ENCODE assay signal across 8 cellular contexts in genomic region chr1:54200519-54200997, GRCh38. TPM values are rescaled to one million over a fixed set of nuclear protein-coding genes. Genes with fewer than 3 reads are reported as not detected.
DNase-seq lines count a peak whose midpoint lies in the region; ATAC-seq, FAIRE-seq and TF ChIP-seq lines count a peak whose summit lies in the region.

No MANE protein-coding gene starts in this region.

- peaks cover 17% of the 10 kb centered on the region for H4K20me1 ChIP-seq in Loucy (ENCODE audit: insufficient read depth, low read length, poor library complexity, severe bottlenecking)

- H3K4me1 ChIP-seq in Loucy (ENCODE audit: insufficient read depth, low read length, poor library complexity, severe bottlenecking) (peaks cover 32% of the 10 kb centered on the region), ectodermal cell (ENCODE audit: control insufficient read depth, insufficient read depth, low read length) (peaks cover 8% of the 10 kb centered on the region)

- no peaks in the 10 kb centered on the region for H3F3A ChIP-seq in Loucy (ENCODE audit: low read depth)

- no peaks in the 10 kb centered on the region for H3K9me3 Mint-ChIP-seq in activated naive CD4-positive, alpha-beta T cell treated with anti-CD3 and anti-CD28 coated beads, Interleukin-2, amount 10 ng/mL, durations not matched to agents 7 days and 5 days
- H3K9me3 Mint-ChIP-seq in natural killer cell: no peaks in the 10 kb centered on the region

- H3K27ac Mint-ChIP-seq in activated naive CD4-positive, alpha-beta T cell treated with anti-CD3 and anti-CD28 coated beads, Interleukin-2, amount 10 ng/mL, durations not matched to agents 7 days and 5 days: peak overlapping the region; percentile 79
- H3K27ac Mint-ChIP-seq in natural killer cell: peak overlapping the region; percentile 84 to 90

- peak overlapping the region; percentile 92 for H3K4me3 Mint-ChIP-seq in activated naive CD4-positive, alpha-beta T cell treated with anti-CD3 and anti-CD28 coated beads, Interleukin-2, amount 10 ng/mL, durations not matched to agents 7 days and 5 days
- peak overlapping the region; percentile 92 for H3K4me3 Mint-ChIP-seq in natural killer cell

- peaks cover 44% of the 10 kb centered on the region for H3K79me2 ChIP-seq in Loucy (ENCODE audit: insufficient read depth, low read length)

- H3K9ac ChIP-seq in Loucy (ENCODE audit: low read depth, low read length, poor library complexity, severe bottlenecking): peak overlapping the region; percentile 91

- no peaks in the 10 kb centered on the region for H3K27me3 ChIP-seq in Loucy (ENCODE audit: insufficient read depth, low read length, poor library complexity, severe bottlenecking)
- H3K27me3 ChIP-seq in ectodermal cell (ENCODE audit: control insufficient read depth, insufficient read depth, low read length, poor library complexity, severe bottlenecking): no peaks in the 10 kb centered on the region

- peak in 2 of 3 donors; percentile 14 to 25 for ATAC-seq in natural killer cell

- 2 to 3% methylated on average over 15 of the region's 15 CpGs for WGBS in ectodermal cell, 2 experiments

- no peak for DNase-seq in activated naive CD4-positive, alpha-beta T cell treated with anti-CD3 and anti-CD28 coated beads, Interleukin-2, amount 10 ng/mL, durations not matched to agents 7 days and 5 days
- no peak for DNase-seq in activated naive CD4-positive, alpha-beta T cell treated with anti-CD3 and anti-CD28 coated beads, Interleukin-2, amount 50 U/mL, for 16 hours
- DNase-seq in natural killer cell: no peak
- DNase-seq in Ammon's horn (ENCODE audit: low spot score): no peak
- DNase-seq in activated CD4-positive, CD25-positive, alpha-beta regulatory T cell treated with anti-CD3 and anti-CD28 coated beads, Interleukin-2, amount 50 U/mL, for 72 hours: no peak
- no peak for DNase-seq in D721Med (ENCODE audit: insufficient read length, low spot score)

- peak overlapping the region; percentile 93 for H3K4me2 ChIP-seq in Loucy (ENCODE audit: low read depth, low read length, poor library complexity, severe bottlenecking)

- H3K9me3 ChIP-seq in Loucy (ENCODE audit: insufficient read depth, low read depth, low read length) (no peaks in the 10 kb centered on the region), ectodermal cell (ENCODE audit: control insufficient read depth, low read length) (no peaks in the 10 kb centered on the region)

- CTCF ChIA-PET in activated naive CD4-positive, alpha-beta T cell treated with anti-CD3 and anti-CD28 coated beads, Interleukin-2, amount 10 ng/mL, durations not matched to agents 7 days and 5 days (lab: Charles Lee): interaction anchor here (1.8 kb wide), 1 partner anchor 289 kb away, joined by 4 read pairs; no protein-coding TSS in a partner anchor

- no peak for TF ChIP-seq CTCF in Loucy (conservative IDR thresholded peaks at IDR 0.05; ENCODE audit: low read length)
- no peak for TF ChIP-seq CTCF in natural killer cell (IDR thresholded peaks at IDR 0.05)
- no peak for TF ChIP-seq CTCF in D721Med (IDR thresholded peaks at IDR 0.05; ENCODE audit: insufficient read depth, missing control alignments)

- peaks cover 19% of the 10 kb centered on the region for H3K36me3 Mint-ChIP-seq in activated naive CD4-positive, alpha-beta T cell treated with anti-CD3 and anti-CD28 coated beads, Interleukin-2, amount 10 ng/mL, durations not matched to agents 7 days and 5 days
- H3K36me3 Mint-ChIP-seq in natural killer cell: no peaks in the 10 kb centered on the region

- H2AFZ ChIP-seq in Loucy (ENCODE audit: low read length): peak overlapping the region; percentile 83

- H3K27me3 Mint-ChIP-seq in activated naive CD4-positive, alpha-beta T cell treated with anti-CD3 and anti-CD28 coated beads, Interleukin-2, amount 10 ng/mL, durations not matched to agents 7 days and 5 days: no peaks in the 10 kb centered on the region
- H3K27me3 Mint-ChIP-seq in natural killer cell (ENCODE audit: low read depth in 2 of 2): no peaks in the 10 kb centered on the region

- H3K27ac ChIP-seq in ectodermal cell (ENCODE audit: insufficient read depth, low read depth, low read length, poor library complexity, severe bottlenecking): no peak overlapping the region

- FAIRE-seq in D721Med (lab: Jason Lieb, UNC): no peak

- H3K36me3 ChIP-seq in Loucy (ENCODE audit: insufficient read depth, low read length) (peaks cover 8% of the 10 kb centered on the region; the same call in 1 of the 2 replicates), ectodermal cell (ENCODE audit: control insufficient read depth, insufficient read depth, low read length) (peaks cover 9% of the 10 kb centered on the region)

- peak overlapping the region; percentile 86 for H3K4me3 ChIP-seq in Loucy (ENCODE audit: low read length, poor library complexity, severe bottlenecking)
- peak overlapping the region; percentile 75 for H3K4me3 ChIP-seq in ectodermal cell (ENCODE audit: insufficient read depth, low read depth, low read length)

- H3K9me2 ChIP-seq in Loucy (replicated peaks; ENCODE audit: low read depth, low read length): no peaks in the 10 kb centered on the region

- peaks cover 33% of the 10 kb centered on the region for H3K4me1 Mint-ChIP-seq in activated naive CD4-positive, alpha-beta T cell treated with anti-CD3 and anti-CD28 coated beads, Interleukin-2, amount 10 ng/mL, durations not matched to agents 7 days and 5 days
- peaks cover 36% of the 10 kb centered on the region in 2 donors for H3K4me1 Mint-ChIP-seq in natural killer cell

- intact Hi-C loops in natural killer cell (cut with micrococcal nuclease): loop anchor here (1.0 to 10.0 kb wide), 2 partner anchors 207 to 284 kb away; no protein-coding TSS in a partner anchor

RNA-seq across cellular contexts. Expression of gene MRPL37, which starts 0.6 kb away (rescaled TPM):
- 110 TPM for polyA plus RNA-seq in ectodermal cell (2013, experiment 1 of 4)
- polyA plus RNA-seq in ectodermal cell (2013, experiment 2 of 4): 104 TPM
- polyA plus RNA-seq in ectodermal cell (2013, experiment 3 of 4): 79.2 TPM
- polyA plus RNA-seq in ectodermal cell (2013, experiment 4 of 4): 83.4 TPM
- total RNA-seq in natural killer cell: 10 to 100 TPM; 23.0 to 31.9 (median 28.8) TPM

RNA-seq across cellular contexts. Expression of gene CYB5RL, which starts 0.7 kb away (rescaled TPM):
- 16.3 TPM for polyA plus RNA-seq in ectodermal cell (2013, experiment 1 of 4)
- 14.2 TPM for polyA plus RNA-seq in ectodermal cell (2013, experiment 2 of 4)
- 12.7 TPM for polyA plus RNA-seq in ectodermal cell (2013, experiment 3 of 4)
- polyA plus RNA-seq in ectodermal cell (2013, experiment 4 of 4): 10.7 TPM
- total RNA-seq in natural killer cell: 1 to 10 TPM; 5.6 to 6.7 (median 6.2) TPM

RNA-seq across cellular contexts. Expression of gene CDCP2, which starts 47.8 kb away (rescaled TPM):
- not detected for polyA plus RNA-seq in ectodermal cell (2013, experiment 1 of 4)
- polyA plus RNA-seq in ectodermal cell (2013, experiment 2 of 4): not detected
- polyA plus RNA-seq in ectodermal cell (2013, experiment 3 of 4): not detected
- not detected for polyA plus RNA-seq in ectodermal cell (2013, experiment 4 of 4)
- under 1 TPM in 1 of 3 donors, not detected in 2; 0.30 TPM for total RNA-seq in natural killer cell
